1 cellular context compared by ENCODE assay signal in the genomic region with DNA sequence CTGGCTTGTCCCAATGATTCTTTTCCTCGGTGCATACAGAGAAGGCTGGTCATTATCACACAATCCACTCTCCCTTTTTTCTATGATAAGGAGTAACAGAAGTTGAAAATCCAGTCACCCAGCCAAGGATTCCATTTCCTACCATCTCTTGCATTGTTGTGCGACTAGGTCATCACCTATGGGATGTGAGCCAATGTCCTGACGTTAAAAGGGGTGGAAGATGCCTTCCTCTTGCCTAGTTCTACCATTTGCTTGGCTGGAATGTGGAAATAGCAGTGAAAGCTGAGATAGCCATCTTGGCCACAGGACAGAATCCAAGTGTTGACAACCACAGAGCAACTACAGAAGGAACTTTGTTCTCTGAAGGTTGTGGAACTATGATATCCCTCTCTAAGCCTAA.
TF ChIP-seq lines count a peak whose summit lies in the region.

No MANE protein-coding gene starts in this region.

TF ChIP-seq in K562, 482 proteins besides CTCF, POLR2A, EP300 and RAD21 (continued from another document and continues in another):
- TF ChIP-seq, protein P1, sequence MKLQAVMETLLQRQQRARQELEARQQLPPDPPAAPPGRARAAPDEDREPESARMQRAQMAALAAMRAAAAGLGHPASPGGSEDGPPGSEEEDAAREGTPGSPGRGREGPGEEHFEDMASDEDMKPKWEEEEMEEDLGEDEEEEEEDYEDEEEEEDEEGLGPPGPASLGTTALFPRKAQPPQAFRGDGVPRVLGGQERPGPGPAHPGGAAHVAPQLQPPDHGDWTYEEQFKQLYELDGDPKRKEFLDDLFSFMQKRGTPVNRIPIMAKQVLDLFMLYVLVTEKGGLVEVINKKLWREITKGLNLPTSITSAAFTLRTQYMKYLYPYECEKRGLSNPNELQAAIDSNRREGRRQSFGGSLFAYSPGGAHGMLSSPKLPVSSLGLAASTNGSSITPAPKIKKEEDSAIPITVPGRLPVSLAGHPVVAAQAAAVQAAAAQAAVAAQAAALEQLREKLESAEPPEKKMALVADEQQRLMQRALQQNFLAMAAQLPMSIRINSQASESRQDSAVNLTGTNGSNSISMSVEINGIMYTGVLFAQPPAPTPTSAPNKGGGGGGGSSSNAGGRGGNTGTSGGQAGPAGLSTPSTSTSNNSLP (IDR thresholded peaks at IDR 0.05; ENCODE audit: borderline replicate concordance, low read depth, low read length), result no peak
- TF ChIP-seq TRIM28 (IDR thresholded peaks at IDR 0.05), result peak; percentile 42; the same call in 1 of the 2 replicates
- no peak for TF ChIP-seq SMARCB1 (IDR thresholded peaks at IDR 0.05; ENCODE audit: insufficient read length, low read depth)
- TF ChIP-seq, protein P2, sequence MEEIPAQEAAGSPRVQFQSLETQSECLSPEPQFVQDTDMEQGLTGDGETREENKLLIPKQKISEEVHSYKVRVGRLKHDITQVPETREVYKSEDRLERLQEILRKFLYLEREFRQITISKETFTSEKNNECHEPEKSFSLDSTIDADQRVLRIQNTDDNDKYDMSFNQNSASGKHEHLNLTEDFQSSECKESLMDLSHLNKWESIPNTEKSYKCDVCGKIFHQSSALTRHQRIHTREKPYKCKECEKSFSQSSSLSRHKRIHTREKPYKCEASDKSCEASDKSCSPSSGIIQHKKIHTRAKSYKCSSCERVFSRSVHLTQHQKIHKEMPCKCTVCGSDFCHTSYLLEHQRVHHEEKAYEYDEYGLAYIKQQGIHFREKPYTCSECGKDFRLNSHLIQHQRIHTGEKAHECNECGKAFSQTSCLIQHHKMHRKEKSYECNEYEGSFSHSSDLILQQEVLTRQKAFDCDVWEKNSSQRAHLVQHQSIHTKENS (CRISPR knock-in tag; IDR thresholded peaks at IDR 0.05), result no peak
- no peak for TF ChIP-seq GTF2B (IDR thresholded peaks at IDR 0.05; ENCODE audit: extremely low read depth, insufficient read length)
- TF ChIP-seq ERF (CRISPR knock-in tag; IDR thresholded peaks at IDR 0.05), result no peak
- peak; percentile 86 for TF ChIP-seq GATA2 (CRISPR knock-in tag; IDR thresholded peaks at IDR 0.05)
- no peak for TF ChIP-seq TAF15 (IDR thresholded peaks at IDR 0.05; ENCODE audit: low read depth, low read length)
- no peak for TF ChIP-seq RAD51 (IDR thresholded peaks at IDR 0.05; ENCODE audit: borderline replicate concordance, low read depth)
- no peak for TF ChIP-seq ETV5 (CRISPR knock-in tag; IDR thresholded peaks at IDR 0.05; ENCODE audit: low read depth)
- TF ChIP-seq JUND (IDR thresholded peaks at IDR 0.05; ENCODE audit: borderline replicate concordance, low read depth, low read length), result peak; percentile 54; the same call in 1 of the 2 replicates
- peak; percentile 89; the same call in 2 of the 3 replicates for TF ChIP-seq JUND (tag; IDR thresholded peaks at IDR 0.05; ENCODE audit: borderline replicate concordance, low read depth, low read length)
- TF ChIP-seq SNIP1 (IDR thresholded peaks at IDR 0.05; ENCODE audit: low read depth), result no peak
- TF ChIP-seq CC2D1A (IDR thresholded peaks at IDR 0.05), result no peak
- TF ChIP-seq DMBX1 (CRISPR knock-in tag; IDR thresholded peaks at IDR 0.05; ENCODE audit: borderline replicate concordance), result no peak
- no peak for TF ChIP-seq MCM2 (IDR thresholded peaks at IDR 0.05; ENCODE audit: low read depth)
- TF ChIP-seq CEBPG (CRISPR knock-in tag; IDR thresholded peaks at IDR 0.05), result no peak
- TF ChIP-seq CEBPG (tag; conservative IDR thresholded peaks at IDR 0.05 in 1 of 2, IDR thresholded peaks at IDR 0.05 in 1 of 2), result no peak
- no peak for TF ChIP-seq ZNF592 (IDR thresholded peaks at IDR 0.05)
- no peak for TF ChIP-seq BRCA1 (IDR thresholded peaks at IDR 0.05)
- TF ChIP-seq BRCA1 (CRISPR knock-in tag; IDR thresholded peaks at IDR 0.05), result no peak
- no peak for TF ChIP-seq SAP30 (IDR thresholded peaks at IDR 0.05; ENCODE audit: borderline replicate concordance, insufficient read depth, low read depth, low read length, poor library complexity, severe bottlenecking)
- TF ChIP-seq HDGF (IDR thresholded peaks at IDR 0.05), result no peak
- no peak for TF ChIP-seq ZNF561 (CRISPR knock-in tag; conservative IDR thresholded peaks at IDR 0.05)
- no peak for TF ChIP-seq CREB1 (IDR thresholded peaks at IDR 0.05)
- TF ChIP-seq CREB1 (CRISPR knock-in tag; IDR thresholded peaks at IDR 0.05), result no peak
- no peak for TF ChIP-seq MEF2D (tag; conservative IDR thresholded peaks at IDR 0.05; ENCODE audit: low read depth)
- TF ChIP-seq ZKSCAN1 (IDR thresholded peaks at IDR 0.05; ENCODE audit: low read depth, low read length), result no peak
- no peak for TF ChIP-seq SRSF7 (optimal IDR thresholded peaks at IDR 0.05; ENCODE audit: low read depth, low read length)
- TF ChIP-seq, protein P3, sequence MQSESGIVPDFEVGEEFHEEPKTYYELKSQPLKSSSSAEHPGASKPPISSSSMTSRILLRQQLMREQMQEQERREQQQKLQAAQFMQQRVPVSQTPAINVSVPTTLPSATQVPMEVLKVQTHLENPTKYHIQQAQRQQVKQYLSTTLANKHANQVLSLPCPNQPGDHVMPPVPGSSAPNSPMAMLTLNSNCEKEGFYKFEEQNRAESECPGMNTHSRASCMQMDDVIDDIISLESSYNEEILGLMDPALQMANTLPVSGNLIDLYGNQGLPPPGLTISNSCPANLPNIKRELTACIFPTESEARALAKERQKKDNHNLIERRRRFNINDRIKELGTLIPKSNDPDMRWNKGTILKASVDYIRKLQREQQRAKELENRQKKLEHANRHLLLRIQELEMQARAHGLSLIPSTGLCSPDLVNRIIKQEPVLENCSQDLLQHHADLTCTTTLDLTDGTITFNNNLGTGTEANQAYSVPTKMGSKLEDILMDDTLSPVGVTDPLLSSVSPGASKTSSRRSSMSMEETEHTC (IDR thresholded peaks at IDR 0.05), result no peak
- no peak for TF ChIP-seq SETDB1 (IDR thresholded peaks at IDR 0.05; ENCODE audit: low read length)
- TF ChIP-seq, protein P4, sequence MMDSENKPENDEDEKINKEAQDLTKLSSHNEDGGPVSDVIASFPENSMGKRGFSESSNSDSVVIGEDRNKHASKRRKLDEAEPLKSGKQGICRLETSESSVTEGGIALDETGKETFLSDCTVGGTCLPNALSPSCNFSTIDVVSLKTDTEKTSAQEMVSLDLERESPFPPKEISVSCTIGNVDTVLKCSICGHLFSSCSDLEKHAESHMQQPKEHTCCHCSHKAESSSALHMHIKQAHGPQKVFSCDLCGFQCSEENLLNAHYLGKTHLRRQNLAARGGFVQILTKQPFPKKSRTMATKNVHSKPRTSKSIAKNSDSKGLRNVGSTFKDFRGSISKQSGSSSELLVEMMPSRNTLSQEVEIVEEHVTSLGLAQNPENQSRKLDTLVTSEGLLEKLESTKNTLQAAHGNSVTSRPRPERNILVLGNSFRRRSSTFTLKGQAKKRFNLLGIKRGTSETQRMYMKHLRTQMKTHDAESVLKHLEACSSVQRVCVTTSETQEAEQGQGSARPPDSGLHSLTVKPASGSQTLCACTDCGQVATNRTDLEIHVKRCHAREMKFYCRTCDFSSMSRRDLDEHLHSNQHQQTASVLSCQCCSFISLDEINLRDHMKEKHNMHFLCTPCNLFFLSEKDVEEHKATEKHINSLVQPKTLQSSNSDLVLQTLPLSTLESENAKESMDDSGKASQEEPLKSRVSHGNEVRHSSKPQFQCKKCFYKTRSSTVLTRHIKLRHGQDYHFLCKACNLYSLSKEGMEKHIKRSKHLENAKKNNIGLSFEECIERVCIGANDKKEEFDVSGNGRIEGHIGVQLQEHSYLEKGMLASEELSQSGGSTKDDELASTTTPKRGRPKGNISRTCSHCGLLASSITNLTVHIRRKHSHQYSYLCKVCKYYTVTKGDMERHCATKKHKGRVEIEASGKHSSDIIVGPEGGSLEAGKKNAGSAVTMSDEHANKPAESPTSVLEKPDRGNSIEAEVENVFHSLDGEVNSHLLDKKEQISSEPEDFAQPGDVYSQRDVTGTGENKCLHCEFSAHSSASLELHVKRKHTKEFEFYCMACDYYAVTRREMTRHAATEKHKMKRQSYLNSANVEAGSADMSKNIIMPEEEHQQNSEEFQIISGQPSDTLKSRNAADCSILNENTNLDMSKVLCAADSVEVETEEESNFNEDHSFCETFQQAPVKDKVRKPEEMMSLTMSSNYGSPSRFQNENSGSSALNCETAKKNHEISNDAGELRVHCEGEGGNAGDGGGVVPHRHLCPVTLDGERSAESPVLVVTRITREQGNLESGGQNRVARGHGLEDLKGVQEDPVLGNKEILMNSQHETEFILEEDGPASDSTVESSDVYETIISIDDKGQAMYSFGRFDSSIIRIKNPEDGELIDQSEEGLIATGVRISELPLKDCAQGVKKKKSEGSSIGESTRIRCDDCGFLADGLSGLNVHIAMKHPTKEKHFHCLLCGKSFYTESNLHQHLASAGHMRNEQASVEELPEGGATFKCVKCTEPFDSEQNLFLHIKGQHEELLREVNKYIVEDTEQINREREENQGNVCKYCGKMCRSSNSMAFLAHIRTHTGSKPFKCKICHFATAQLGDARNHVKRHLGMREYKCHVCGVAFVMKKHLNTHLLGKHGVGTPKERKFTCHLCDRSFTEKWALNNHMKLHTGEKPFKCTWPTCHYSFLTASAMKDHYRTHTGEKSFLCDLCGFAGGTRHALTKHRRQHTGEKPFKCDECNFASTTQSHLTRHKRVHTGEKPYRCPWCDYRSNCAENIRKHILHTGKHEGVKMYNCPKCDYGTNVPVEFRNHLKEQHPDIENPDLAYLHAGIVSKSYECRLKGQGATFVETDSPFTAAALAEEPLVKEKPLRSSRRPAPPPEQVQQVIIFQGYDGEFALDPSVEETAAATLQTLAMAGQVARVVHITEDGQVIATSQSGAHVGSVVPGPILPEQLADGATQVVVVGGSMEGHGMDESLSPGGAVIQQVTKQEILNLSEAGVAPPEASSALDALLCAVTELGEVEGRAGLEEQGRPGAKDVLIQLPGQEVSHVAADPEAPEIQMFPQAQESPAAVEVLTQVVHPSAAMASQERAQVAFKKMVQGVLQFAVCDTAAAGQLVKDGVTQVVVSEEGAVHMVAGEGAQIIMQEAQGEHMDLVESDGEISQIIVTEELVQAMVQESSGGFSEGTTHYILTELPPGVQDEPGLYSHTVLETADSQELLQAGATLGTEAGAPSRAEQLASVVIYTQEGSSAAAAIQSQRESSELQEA (IDR thresholded peaks at IDR 0.05; ENCODE audit: low read depth), result peak; percentile 53; the same call in 1 of the 2 replicates
- no peak for TF ChIP-seq DDX20 (tag; IDR thresholded peaks at IDR 0.05; ENCODE audit: low read depth)
- TF ChIP-seq, protein P5, sequence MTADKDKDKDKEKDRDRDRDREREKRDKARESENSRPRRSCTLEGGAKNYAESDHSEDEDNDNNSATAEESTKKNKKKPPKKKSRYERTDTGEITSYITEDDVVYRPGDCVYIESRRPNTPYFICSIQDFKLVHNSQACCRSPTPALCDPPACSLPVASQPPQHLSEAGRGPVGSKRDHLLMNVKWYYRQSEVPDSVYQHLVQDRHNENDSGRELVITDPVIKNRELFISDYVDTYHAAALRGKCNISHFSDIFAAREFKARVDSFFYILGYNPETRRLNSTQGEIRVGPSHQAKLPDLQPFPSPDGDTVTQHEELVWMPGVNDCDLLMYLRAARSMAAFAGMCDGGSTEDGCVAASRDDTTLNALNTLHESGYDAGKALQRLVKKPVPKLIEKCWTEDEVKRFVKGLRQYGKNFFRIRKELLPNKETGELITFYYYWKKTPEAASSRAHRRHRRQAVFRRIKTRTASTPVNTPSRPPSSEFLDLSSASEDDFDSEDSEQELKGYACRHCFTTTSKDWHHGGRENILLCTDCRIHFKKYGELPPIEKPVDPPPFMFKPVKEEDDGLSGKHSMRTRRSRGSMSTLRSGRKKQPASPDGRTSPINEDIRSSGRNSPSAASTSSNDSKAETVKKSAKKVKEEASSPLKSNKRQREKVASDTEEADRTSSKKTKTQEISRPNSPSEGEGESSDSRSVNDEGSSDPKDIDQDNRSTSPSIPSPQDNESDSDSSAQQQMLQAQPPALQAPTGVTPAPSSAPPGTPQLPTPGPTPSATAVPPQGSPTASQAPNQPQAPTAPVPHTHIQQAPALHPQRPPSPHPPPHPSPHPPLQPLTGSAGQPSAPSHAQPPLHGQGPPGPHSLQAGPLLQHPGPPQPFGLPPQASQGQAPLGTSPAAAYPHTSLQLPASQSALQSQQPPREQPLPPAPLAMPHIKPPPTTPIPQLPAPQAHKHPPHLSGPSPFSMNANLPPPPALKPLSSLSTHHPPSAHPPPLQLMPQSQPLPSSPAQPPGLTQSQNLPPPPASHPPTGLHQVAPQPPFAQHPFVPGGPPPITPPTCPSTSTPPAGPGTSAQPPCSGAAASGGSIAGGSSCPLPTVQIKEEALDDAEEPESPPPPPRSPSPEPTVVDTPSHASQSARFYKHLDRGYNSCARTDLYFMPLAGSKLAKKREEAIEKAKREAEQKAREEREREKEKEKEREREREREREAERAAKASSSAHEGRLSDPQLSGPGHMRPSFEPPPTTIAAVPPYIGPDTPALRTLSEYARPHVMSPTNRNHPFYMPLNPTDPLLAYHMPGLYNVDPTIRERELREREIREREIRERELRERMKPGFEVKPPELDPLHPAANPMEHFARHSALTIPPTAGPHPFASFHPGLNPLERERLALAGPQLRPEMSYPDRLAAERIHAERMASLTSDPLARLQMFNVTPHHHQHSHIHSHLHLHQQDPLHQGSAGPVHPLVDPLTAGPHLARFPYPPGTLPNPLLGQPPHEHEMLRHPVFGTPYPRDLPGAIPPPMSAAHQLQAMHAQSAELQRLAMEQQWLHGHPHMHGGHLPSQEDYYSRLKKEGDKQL (CRISPR knock-in tag; IDR thresholded peaks at IDR 0.05; ENCODE audit: borderline replicate concordance), result no peak
- no peak for TF ChIP-seq CREM (IDR thresholded peaks at IDR 0.05; ENCODE audit: low read depth)
